1 cellular context compared by ENCODE assay signal in genomic region chr11:11985016-11985715, GRCh38.
A peak's percentile ranks its signal among the peaks of the same experiment; 100 is the strongest.
TF ChIP-seq lines count a peak whose summit lies in the region.

No MANE protein-coding gene starts in this region.

TF ChIP-seq in IMR-90, 13 proteins besides CTCF, POLR2A, EP300 and RAD21 (continued from another document):
- TF ChIP-seq CHD1 (IDR thresholded peaks at IDR 0.05; ENCODE audit: low read depth, low read length) (no peak), CEBPB (IDR thresholded peaks at IDR 0.05; ENCODE audit: low read depth, low read length) (peak; percentile 74), BHLHE40 (IDR thresholded peaks at IDR 0.05; ENCODE audit: low read depth, low read length) (no peak), MXI1 (IDR thresholded peaks at IDR 0.05; ENCODE audit: borderline replicate concordance, low read depth, low read length) (no peak), FOS (IDR thresholded peaks at IDR 0.05; ENCODE audit: low read depth, low read length) (0 out of 2 replicates have a peak, but pooled peaks have one; percentile 25), RFX5 (IDR thresholded peaks at IDR 0.05; ENCODE audit: low read depth, low read length) (no peak), ELK1 (IDR thresholded peaks at IDR 0.05; ENCODE audit: borderline replicate concordance, low read depth, low read length) (no peak), USF2 (IDR thresholded peaks at IDR 0.05; ENCODE audit: low read depth, low read length) (no peak), MAFK (IDR thresholded peaks at IDR 0.05; ENCODE audit: low read depth, low read length) (no peak)
